In genomic region chr4:100254237-100254636, GRCh38 we compare ENCODE assay signal across 28 cellular contexts.
"Had no signal": no experiment of that assay in that cellular context is flagged by ENCODE, and none has a peak within 500 bp of the region (broad histone marks: within the 10 kb centered on the region; RNA-seq: fewer than 3 reads in every experiment).

No MANE protein-coding gene starts in this region.

- H3K9me3 Mint-ChIP-seq: activated CD4-positive, alpha-beta memory T cell treated with anti-CD3 and anti-CD28 coated beads for 36 hours; activated naive CD4-positive, alpha-beta T cell treated with anti-CD3 and anti-CD28 coated beads, Interleukin-2, amount 10 ng/mL, durations not matched to agents 7 days and 5 days; activated naive CD4-positive, alpha-beta T cell treated with anti-CD3 and anti-CD28 coated beads, Interleukin-2, amount 50 U/mL, for 72 hours; activated naive CD8-positive, alpha-beta T cell treated with anti-CD3 and anti-CD28 coated beads, Interleukin-2, amount 10 ng/mL, durations not matched to agents 7 days and 5 days; activated T-cell treated with anti-CD3 and anti-CD28 coated beads, Interleukin-2, amount 50 U/mL, for 24 hours; activated T-cell treated with anti-CD3 and anti-CD28 coated beads, Interleukin-2, amount 50 U/mL, for 72 hours; central memory CD8-positive, alpha-beta T cell; dendritic cell treated with granulocyte-macrophage colony-stimulating factor and Interleukin-4, amounts not matched to agents 40 ng/mL and 50 ng/mL, for 4 days had no signal

- ATAC-seq: activated CD4-positive, alpha-beta T cell treated with anti-CD3 and anti-CD28 coated beads for 36 hours; activated naive CD4-positive, alpha-beta T cell treated with anti-CD3 and anti-CD28 coated beads, Interleukin-2, amount 50 U/mL, for 72 hours; activated T-cell treated with anti-CD3 and anti-CD28 coated beads, Interleukin-2, amount 50 U/mL, for 72 hours; esophagus mucosa; gastrocnemius medialis; heart left ventricle had no signal

- H3K4me1 Mint-ChIP-seq: activated CD4-positive, alpha-beta T cell treated with anti-CD3 and anti-CD28 coated beads for 36 hours; activated naive CD4-positive, alpha-beta T cell treated with anti-CD3 and anti-CD28 coated beads, Interleukin-2, amount 10 ng/mL, durations not matched to agents 7 days and 5 days; central memory CD8-positive, alpha-beta T cell had no signal

- H3K4me3 ChIP-seq: coronary artery, dorsolateral prefrontal cortex, gastrocnemius medialis, heart left ventricle had no signal

- H3K36me3 Mint-ChIP-seq: activated CD4-positive, alpha-beta memory T cell treated with anti-CD3 and anti-CD28 coated beads for 36 hours; activated naive CD4-positive, alpha-beta T cell treated with anti-CD3 and anti-CD28 coated beads, Interleukin-2, amount 10 ng/mL, durations not matched to agents 7 days and 5 days; activated naive CD4-positive, alpha-beta T cell treated with anti-CD3 and anti-CD28 coated beads, Interleukin-2, amount 50 U/mL, for 72 hours; activated naive CD8-positive, alpha-beta T cell treated with anti-CD3 and anti-CD28 coated beads, Interleukin-2, amount 10 ng/mL, durations not matched to agents 7 days and 5 days had no signal

- H3K9me3 ChIP-seq: gastrocnemius medialis, heart left ventricle had no signal

- H3K27ac ChIP-seq: brain microvascular endothelial cell, coronary artery, dorsolateral prefrontal cortex, gastrocnemius medialis, heart left ventricle had no signal

- H3K36me3 ChIP-seq: brain microvascular endothelial cell, gastrocnemius medialis, heart left ventricle had no signal

- H3K27me3 Mint-ChIP-seq: activated naive CD4-positive, alpha-beta T cell treated with anti-CD3 and anti-CD28 coated beads, Interleukin-2, amount 10 ng/mL, durations not matched to agents 7 days and 5 days; dendritic cell treated with granulocyte-macrophage colony-stimulating factor and Interleukin-4, amounts not matched to agents 40 ng/mL and 50 ng/mL, for 4 days had no signal

- H3K27ac Mint-ChIP-seq: activated CD4-positive, alpha-beta memory T cell treated with anti-CD3 and anti-CD28 coated beads for 36 hours; activated CD4-positive, alpha-beta T cell treated with anti-CD3 and anti-CD28 coated beads for 36 hours; activated CD4-positive, alpha-beta T cell treated with anti-CD3 and anti-CD28 coated beads, Interleukin-2, amount 10 ng/mL, durations not matched to agents 24 days and 14 days; activated naive CD4-positive, alpha-beta T cell treated with anti-CD3 and anti-CD28 coated beads, Interleukin-2, amount 10 ng/mL, durations not matched to agents 7 days and 5 days; activated naive CD4-positive, alpha-beta T cell treated with anti-CD3 and anti-CD28 coated beads, Interleukin-2, amount 50 U/mL, for 72 hours; activated naive CD8-positive, alpha-beta T cell treated with anti-CD3 and anti-CD28 coated beads, Interleukin-2, amount 10 ng/mL, durations not matched to agents 7 days and 5 days; activated T-cell treated with anti-CD3 and anti-CD28 coated beads, Interleukin-2, amount 50 U/mL, for 24 hours; activated T-cell treated with anti-CD3 and anti-CD28 coated beads, Interleukin-2, amount 50 U/mL, for 72 hours; dendritic cell treated with granulocyte-macrophage colony-stimulating factor and Interleukin-4, amounts not matched to agents 40 ng/mL and 50 ng/mL, for 4 days; endodermal cell had no signal

- H3K27me3 ChIP-seq: brain microvascular endothelial cell, dorsolateral prefrontal cortex, gastrocnemius medialis, heart left ventricle had no signal

- H3K4me3 Mint-ChIP-seq: activated CD4-positive, alpha-beta memory T cell treated with anti-CD3 and anti-CD28 coated beads for 36 hours; activated CD4-positive, alpha-beta T cell treated with anti-CD3 and anti-CD28 coated beads for 36 hours; activated CD4-positive, alpha-beta T cell treated with anti-CD3 and anti-CD28 coated beads, Interleukin-2, amount 10 ng/mL, durations not matched to agents 24 days and 14 days; activated naive CD4-positive, alpha-beta T cell treated with anti-CD3 and anti-CD28 coated beads, Interleukin-2, amount 10 ng/mL, durations not matched to agents 7 days and 5 days; activated naive CD8-positive, alpha-beta T cell treated with anti-CD3 and anti-CD28 coated beads, Interleukin-2, amount 10 ng/mL, durations not matched to agents 7 days and 5 days; activated T-cell treated with anti-CD3 and anti-CD28 coated beads, Interleukin-2, amount 50 U/mL, for 24 hours; activated T-cell treated with anti-CD3 and anti-CD28 coated beads, Interleukin-2, amount 50 U/mL, for 72 hours; central memory CD8-positive, alpha-beta T cell; dendritic cell treated with granulocyte-macrophage colony-stimulating factor and Interleukin-4, amounts not matched to agents 40 ng/mL and 50 ng/mL, for 4 days; endodermal cell had no signal

- H3K4me1 ChIP-seq: heart left ventricle had no signal

- DNase-seq: activated CD4-positive, alpha-beta memory T cell treated with anti-CD3 and anti-CD28 coated beads for 36 hours; activated CD4-positive, alpha-beta T cell treated with anti-CD3 and anti-CD28 coated beads for 36 hours; activated CD4-positive, alpha-beta T cell treated with anti-CD3 and anti-CD28 coated beads, Interleukin-2, amount 10 ng/mL, durations not matched to agents 24 days and 14 days; activated CD4-positive, CD25-positive, alpha-beta regulatory T cell; activated CD4-positive, CD25-positive, alpha-beta regulatory T cell treated with anti-CD3 and anti-CD28 coated beads, Interleukin-2, amount 50 U/mL, for 72 hours; activated CD8-positive, alpha-beta memory T cell treated with anti-CD3 and anti-CD28 coated beads, Interleukin-2, amount 50 U/mL, for 48 hours; activated gamma-delta T cell; activated naive CD4-positive, alpha-beta T cell; activated naive CD4-positive, alpha-beta T cell treated with anti-CD3 and anti-CD28 coated beads, Interleukin-2, amount 10 ng/mL, durations not matched to agents 7 days and 5 days; activated naive CD8-positive, alpha-beta T cell treated with anti-CD3 and anti-CD28 coated beads, Interleukin-2, amount 10 ng/mL, durations not matched to agents 7 days and 5 days; activated T-cell treated with anti-CD3 and anti-CD28 coated beads for 4 hours; activated T-cell treated with anti-CD3 and anti-CD28 coated beads, Interleukin-2, amount 50 U/mL, for 24 hours; activated T-cell treated with anti-CD3 and anti-CD28 coated beads, Interleukin-2, amount 50 U/mL, for 72 hours; anterior cingulate cortex; brain microvascular endothelial cell; dorsolateral prefrontal cortex; effector memory CD4-positive, alpha-beta T cell; endodermal cell; foreskin fibroblast; gastrocnemius medialis; glutamatergic neuron; heart left ventricle; T-helper 2 cell had no signal
